Comparison of ENCODE assay signal across 20 cellular contexts in the genomic region with DNA sequence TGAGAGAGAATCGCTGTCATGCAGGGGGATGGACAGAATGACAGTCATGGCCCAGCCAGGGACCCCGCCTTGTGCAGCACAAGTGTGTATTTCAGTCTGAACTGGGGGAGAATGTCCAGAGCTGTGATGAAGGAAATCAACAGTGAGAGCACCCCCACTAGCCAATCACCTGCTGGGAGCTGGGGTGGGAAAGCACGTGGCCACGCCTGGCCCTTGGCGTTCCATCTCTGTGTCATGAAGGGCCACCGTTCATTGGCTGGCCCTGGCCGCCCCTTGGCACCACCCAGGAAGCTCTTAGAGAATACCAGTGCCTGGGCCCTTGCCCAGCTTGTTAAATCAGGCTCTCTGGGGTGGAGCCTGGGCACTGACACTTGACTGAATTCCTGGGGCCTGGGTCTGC. TPM values are rescaled to one million over a fixed set of nuclear protein-coding genes. Genes with fewer than 3 reads are reported as not detected.
"Had no signal": no experiment of that assay in that cellular context is flagged by ENCODE, and none has a peak within 500 bp of the region (broad histone marks: within the 10 kb centered on the region; RNA-seq: fewer than 3 reads in every experiment).

No MANE protein-coding gene starts in this region.

- H3K9me3 Mint-ChIP-seq: activated CD4-positive, alpha-beta memory T cell treated with anti-CD3 and anti-CD28 coated beads, Interleukin-2, amount 10 ng/mL, durations not matched to agents 7 days and 5 days; activated naive CD4-positive, alpha-beta T cell treated with anti-CD3 and anti-CD28 coated beads, Interleukin-2, amount 50 U/mL, for 24 hours; activated T-cell treated with anti-CD3 and anti-CD28 coated beads, Interleukin-2, amount 50 U/mL, for 4 hours; neural crest cell; stimulated activated memory B cell treated with anti-CD40 and anti-IgM and Interleukin-4, amounts not matched to agents 10 μg/mL and 1 μg/mL and 100 μg/mL, for 72 hours had no signal

- H3K27ac Mint-ChIP-seq: activated CD4-positive, alpha-beta memory T cell treated with anti-CD3 and anti-CD28 coated beads, Interleukin-2, amount 10 ng/mL, durations not matched to agents 7 days and 5 days; activated CD8-positive, alpha-beta memory T cell treated with anti-CD3 and anti-CD28 coated beads, Interleukin-2, amount 10 ng/mL, durations not matched to agents 7 days and 5 days; activated naive CD4-positive, alpha-beta T cell treated with anti-CD3 and anti-CD28 coated beads, Interleukin-2, amount 50 U/mL, for 24 hours; stimulated activated memory B cell treated with anti-CD40 and anti-IgM and Interleukin-4, amounts not matched to agents 10 μg/mL and 1 μg/mL and 100 μg/mL, for 72 hours had no signal

- H3K36me3 Mint-ChIP-seq: activated CD8-positive, alpha-beta memory T cell treated with anti-CD3 and anti-CD28 coated beads, Interleukin-2, amount 10 ng/mL, durations not matched to agents 7 days and 5 days; activated naive CD4-positive, alpha-beta T cell treated with anti-CD3 and anti-CD28 coated beads, Interleukin-2, amount 50 U/mL, for 24 hours; stimulated activated memory B cell treated with anti-CD40 and anti-IgM and Interleukin-4, amounts not matched to agents 10 μg/mL and 1 μg/mL and 100 μg/mL, for 72 hours had no signal

- ATAC-seq: activated T-cell treated with anti-CD3 and anti-CD28 coated beads, Interleukin-2, amount 50 U/mL, for 4 hours; left cardiac atrium; psoas muscle; right cardiac atrium; stimulated activated memory B cell treated with anti-CD40 and anti-IgM and Interleukin-4, amounts not matched to agents 10 μg/mL and 1 μg/mL and 100 μg/mL, for 72 hours had no signal

- H3K27me3 Mint-ChIP-seq: activated CD8-positive, alpha-beta memory T cell treated with anti-CD3 and anti-CD28 coated beads, Interleukin-2, amount 10 ng/mL, durations not matched to agents 7 days and 5 days had no signal

- DNase-seq: activated CD4-positive, alpha-beta memory T cell treated with anti-CD3 and anti-CD28 coated beads, Interleukin-2, amount 10 ng/mL, durations not matched to agents 7 days and 5 days; activated CD4-positive, alpha-beta T cell treated with anti-CD3 and anti-CD28 coated beads for 48 hours; activated CD4-positive, CD25-positive, alpha-beta regulatory T cell; activated CD8-positive, alpha-beta memory T cell treated with anti-CD3 and anti-CD28 coated beads, Interleukin-2, amount 10 ng/mL, durations not matched to agents 7 days and 5 days; activated gamma-delta T cell; activated T-cell treated with anti-CD3 and anti-CD28 coated beads, Interleukin-2, amount 50 U/mL, for 4 hours; dermis blood vessel endothelial cell; effector memory CD4-positive, alpha-beta T cell; left cardiac atrium; mammary epithelial cell; midbrain; psoas muscle; right cardiac atrium; stimulated activated CD4-positive, alpha-beta T cell treated with anti-CD3 and anti-CD28 coated beads, Interleukin-4, amount 100 ng/mL, for 4 hours; SW 1271; T-helper 2 cell had no signal

- H3K4me3 Mint-ChIP-seq: activated CD4-positive, alpha-beta memory T cell treated with anti-CD3 and anti-CD28 coated beads, Interleukin-2, amount 10 ng/mL, durations not matched to agents 7 days and 5 days; activated CD8-positive, alpha-beta memory T cell treated with anti-CD3 and anti-CD28 coated beads, Interleukin-2, amount 10 ng/mL, durations not matched to agents 7 days and 5 days; activated naive CD4-positive, alpha-beta T cell treated with anti-CD3 and anti-CD28 coated beads, Interleukin-2, amount 50 U/mL, for 24 hours; activated T-cell treated with anti-CD3 and anti-CD28 coated beads, Interleukin-2, amount 50 U/mL, for 4 hours; neural crest cell; stimulated activated memory B cell treated with anti-CD40 and anti-IgM and Interleukin-4, amounts not matched to agents 10 μg/mL and 1 μg/mL and 100 μg/mL, for 72 hours had no signal

- H3K4me1 Mint-ChIP-seq: activated CD4-positive, alpha-beta memory T cell treated with anti-CD3 and anti-CD28 coated beads, Interleukin-2, amount 10 ng/mL, durations not matched to agents 7 days and 5 days; activated naive CD4-positive, alpha-beta T cell treated with anti-CD3 and anti-CD28 coated beads, Interleukin-2, amount 50 U/mL, for 24 hours; stimulated activated memory B cell treated with anti-CD40 and anti-IgM and Interleukin-4, amounts not matched to agents 10 μg/mL and 1 μg/mL and 100 μg/mL, for 72 hours had no signal

RNA-seq across cellular contexts. Expression of gene GRID1, which starts 22.8 kb away (rescaled TPM):
- total RNA-seq: activated CD4-positive, alpha-beta memory T cell treated with anti-CD3 and anti-CD28 coated beads, Interleukin-2, amount 10 ng/mL, durations not matched to agents 7 days and 5 days; activated CD8-positive, alpha-beta memory T cell treated with anti-CD3 and anti-CD28 coated beads, Interleukin-2, amount 10 ng/mL, durations not matched to agents 7 days and 5 days; activated T-cell treated with anti-CD3 and anti-CD28 coated beads, Interleukin-2, amount 50 U/mL, for 4 hours; dermis blood vessel endothelial cell; endothelial cell of umbilical vein had no signal
- polyA plus RNA-seq: endothelial cell of umbilical vein had no signal
